ENCODE assay signal across 36 cellular contexts in genomic region chr1:231126181-231126580, GRCh38. TPM values are rescaled to one million over a fixed set of nuclear protein-coding genes. Genes with fewer than 3 reads are reported as not detected.
"Had no signal": no experiment of that assay in that cellular context is flagged by ENCODE, and none has a peak within 500 bp of the region (broad histone marks: within the 10 kb centered on the region; RNA-seq: fewer than 3 reads in every experiment).

No MANE protein-coding gene starts in this region.

- H3K36me3 Mint-ChIP-seq: activated CD4-positive, alpha-beta memory T cell treated with anti-CD3 and anti-CD28 coated beads for 36 hours; activated naive CD4-positive, alpha-beta T cell treated with anti-CD3 and anti-CD28 coated beads, Interleukin-2, amount 50 U/mL, for 72 hours; activated naive CD8-positive, alpha-beta T cell treated with anti-CD3 and anti-CD28 coated beads for 36 hours had no signal

- H3K27ac Mint-ChIP-seq: activated B cell treated with CpG ODN at 0.5 μM for 24 hours; activated CD4-positive, alpha-beta memory T cell treated with anti-CD3 and anti-CD28 coated beads for 36 hours; activated CD4-positive, alpha-beta T cell treated with anti-CD3 and anti-CD28 coated beads, Interleukin-2, amount 10 ng/mL, durations not matched to agents 24 days and 14 days; activated CD8-positive, alpha-beta T cell treated with anti-CD3 and anti-CD28 coated beads for 36 hours; activated naive CD4-positive, alpha-beta T cell treated with anti-CD3 and anti-CD28 coated beads for 36 hours; activated naive CD4-positive, alpha-beta T cell treated with anti-CD3 and anti-CD28 coated beads, Interleukin-2, amount 50 U/mL, for 72 hours; activated naive CD8-positive, alpha-beta T cell treated with anti-CD3 and anti-CD28 coated beads for 36 hours; activated T-cell treated with anti-CD3 and anti-CD28 coated beads, Interleukin-2, amount 50 U/mL, for 72 hours; activated T-helper 1 cell treated with anti-CD3 and anti-CD28 coated beads, Interleukin-12 subunit alpha, Interleukin-12 subunit beta, Interleukin-2, Interleukin-4 antibody, amounts not matched to agents 30 ng/mL and 10 ng/mL and 1 ng/mL, durations not matched to agents 14 hours and 24 hours and 36 hours; activated T-helper 17 cell treated with anti-CD3 and anti-CD28 coated beads, Interleukin-2, amount 50 U/mL, for 72 hours; T-helper 1 cell treated with Interleukin-12 subunit alpha and Interleukin-12 subunit beta and Interleukin-4 antibody, amounts not matched to agents 30 μg/mL and 1 μg/mL, for 36 hours; T-helper 2 cell treated with Interferon-gamma antibody and Interleukin-4, amounts not matched to agents 5 μg/mL and 100 μg/mL, for 36 hours had no signal

- H3K27ac ChIP-seq: adrenal gland, VCaP had no signal

- H3K4me1 ChIP-seq: adrenal gland had no signal

- DNase-seq: activated B cell treated with CpG ODN at 0.5 μM for 24 hours; activated CD4-positive, alpha-beta memory T cell treated with anti-CD3 and anti-CD28 coated beads for 36 hours; activated CD4-positive, alpha-beta T cell treated with anti-CD3 and anti-CD28 coated beads for 4 hours; activated CD4-positive, alpha-beta T cell treated with anti-CD3 and anti-CD28 coated beads, Interleukin-2, amount 10 ng/mL, durations not matched to agents 24 days and 14 days; activated CD4-positive, alpha-beta T cell treated with anti-CD3 and anti-CD28 coated beads, Interleukin-2, amount 50 U/mL, for 1 hour; activated CD4-positive, alpha-beta T cell treated with anti-CD3 and anti-CD28 coated beads, Interleukin-2, amount 50 U/mL, for 4 hours; activated CD4-positive, CD25-positive, alpha-beta regulatory T cell treated with anti-CD3 and anti-CD28 coated beads, Interleukin-2, amount 50 U/mL, for 72 hours; activated CD8-positive, alpha-beta memory T cell treated with anti-CD3 and anti-CD28 coated beads, Interleukin-2, amount 50 U/mL, for 4 hours; activated CD8-positive, alpha-beta T cell treated with anti-CD3 and anti-CD28 coated beads for 36 hours; activated effector memory CD4-positive, alpha-beta T cell treated with anti-CD3 and anti-CD28 coated beads, Interleukin-2, amount 50 U/mL, for 16 hours; activated gamma-delta T cell treated with Interleukin-2 at 50 U/mL for 16 hours; activated naive CD4-positive, alpha-beta T cell; activated naive CD4-positive, alpha-beta T cell treated with anti-CD3 and anti-CD28 coated beads for 36 hours; activated naive CD4-positive, alpha-beta T cell treated with anti-CD3 and anti-CD28 coated beads, Interleukin-2, amount 50 U/mL, for 16 hours; activated naive CD8-positive, alpha-beta T cell treated with anti-CD3 and anti-CD28 coated beads for 36 hours; activated T-cell treated with anti-CD3 and anti-CD28 coated beads for 4 hours; activated T-cell treated with anti-CD3 and anti-CD28 coated beads, Interleukin-2, amount 50 U/mL, for 1 hour; activated T-cell treated with anti-CD3 and anti-CD28 coated beads, Interleukin-2, amount 50 U/mL, for 4 hours; activated T-cell treated with anti-CD3 and anti-CD28 coated beads, Interleukin-2, amount 50 U/mL, for 72 hours; adrenal gland; amniotic stem cell; aorta; central memory CD4-positive, alpha-beta T cell; T-helper 1 cell; T-helper 2 cell; T-helper 9 cell had no signal

- H3K4me3 ChIP-seq: adrenal gland, body of pancreas had no signal

- FAIRE-seq: astrocyte, TTC549 had no signal

- H3K4me1 Mint-ChIP-seq: activated B cell treated with CpG ODN at 0.5 μM for 24 hours; activated CD4-positive, alpha-beta T cell treated with anti-CD3 and anti-CD28 coated beads, Interleukin-2, amount 10 ng/mL, durations not matched to agents 24 days and 14 days; activated naive CD8-positive, alpha-beta T cell treated with anti-CD3 and anti-CD28 coated beads for 36 hours; activated T-helper 17 cell treated with anti-CD3 and anti-CD28 coated beads, Interleukin-2, amount 50 U/mL, for 72 hours had no signal

- H3K36me3 ChIP-seq: adrenal gland had no signal

- H3K9me3 ChIP-seq: adrenal gland, body of pancreas had no signal

- H3K9me3 Mint-ChIP-seq: activated B cell treated with CpG ODN at 0.5 μM for 24 hours; activated CD4-positive, alpha-beta memory T cell treated with anti-CD3 and anti-CD28 coated beads for 36 hours; activated CD4-positive, alpha-beta T cell treated with anti-CD3 and anti-CD28 coated beads, Interleukin-2, amount 10 ng/mL, durations not matched to agents 24 days and 14 days; activated CD8-positive, alpha-beta T cell treated with anti-CD3 and anti-CD28 coated beads for 36 hours; activated naive CD8-positive, alpha-beta T cell treated with anti-CD3 and anti-CD28 coated beads for 36 hours; activated T-cell treated with anti-CD3 and anti-CD28 coated beads, Interleukin-2, amount 50 U/mL, for 4 hours; activated T-helper 1 cell treated with anti-CD3 and anti-CD28 coated beads, Interleukin-12 subunit alpha, Interleukin-12 subunit beta, Interleukin-2, Interleukin-4 antibody, amounts not matched to agents 30 ng/mL and 10 ng/mL and 1 ng/mL, durations not matched to agents 14 hours and 24 hours and 36 hours; activated T-helper 17 cell treated with anti-CD3 and anti-CD28 coated beads, Interleukin-2, amount 50 U/mL, for 72 hours; T-helper 1 cell treated with Interleukin-12 subunit alpha and Interleukin-12 subunit beta and Interleukin-4 antibody, amounts not matched to agents 30 μg/mL and 1 μg/mL, for 36 hours had no signal

- ATAC-seq: activated CD8-positive, alpha-beta T cell treated with anti-CD3 and anti-CD28 coated beads for 36 hours; activated naive CD4-positive, alpha-beta T cell treated with anti-CD3 and anti-CD28 coated beads, Interleukin-2, amount 50 U/mL, for 72 hours; activated T-cell treated with anti-CD3 and anti-CD28 coated beads, Interleukin-2, amount 50 U/mL, for 4 hours; activated T-cell treated with anti-CD3 and anti-CD28 coated beads, Interleukin-2, amount 50 U/mL, for 72 hours; activated T-helper 17 cell treated with anti-CD3 and anti-CD28 coated beads, Interleukin-2, amount 50 U/mL, for 72 hours; body of pancreas had no signal

- H3K27me3 ChIP-seq: adrenal gland, body of pancreas had no signal

- H3K4me3 Mint-ChIP-seq: activated B cell treated with CpG ODN at 0.5 μM for 24 hours; activated CD4-positive, alpha-beta memory T cell treated with anti-CD3 and anti-CD28 coated beads for 36 hours; activated CD4-positive, alpha-beta T cell treated with anti-CD3 and anti-CD28 coated beads, Interleukin-2, amount 10 ng/mL, durations not matched to agents 24 days and 14 days; activated CD8-positive, alpha-beta T cell treated with anti-CD3 and anti-CD28 coated beads for 36 hours; activated naive CD4-positive, alpha-beta T cell treated with anti-CD3 and anti-CD28 coated beads for 36 hours; activated naive CD8-positive, alpha-beta T cell treated with anti-CD3 and anti-CD28 coated beads for 36 hours; activated T-cell treated with anti-CD3 and anti-CD28 coated beads, Interleukin-2, amount 50 U/mL, for 4 hours; activated T-cell treated with anti-CD3 and anti-CD28 coated beads, Interleukin-2, amount 50 U/mL, for 72 hours; activated T-helper 1 cell treated with anti-CD3 and anti-CD28 coated beads, Interleukin-12 subunit alpha, Interleukin-12 subunit beta, Interleukin-2, Interleukin-4 antibody, amounts not matched to agents 30 ng/mL and 10 ng/mL and 1 ng/mL, durations not matched to agents 14 hours and 24 hours and 36 hours; activated T-helper 17 cell treated with anti-CD3 and anti-CD28 coated beads, Interleukin-2, amount 50 U/mL, for 72 hours; T-helper 1 cell treated with Interleukin-12 subunit alpha and Interleukin-12 subunit beta and Interleukin-4 antibody, amounts not matched to agents 30 μg/mL and 1 μg/mL, for 36 hours; T-helper 2 cell treated with Interferon-gamma antibody and Interleukin-4, amounts not matched to agents 5 μg/mL and 100 μg/mL, for 36 hours had no signal

RNA-seq across cellular contexts. Expression of gene TRIM67, which starts 35.7 kb away (rescaled TPM):
- total RNA-seq: activated B cell treated with CpG ODN at 0.5 μM for 24 hours; activated CD4-positive, alpha-beta memory T cell treated with anti-CD3 and anti-CD28 coated beads for 36 hours; activated CD4-positive, alpha-beta T cell treated with anti-CD3 and anti-CD28 coated beads, Interleukin-2, amount 10 ng/mL, durations not matched to agents 24 days and 14 days; activated CD8-positive, alpha-beta memory T cell treated with anti-CD3 and anti-CD28 coated beads for 36 hours; activated CD8-positive, alpha-beta T cell treated with anti-CD3 and anti-CD28 coated beads for 36 hours; activated naive CD4-positive, alpha-beta T cell treated with anti-CD3 and anti-CD28 coated beads for 36 hours; activated naive CD8-positive, alpha-beta T cell treated with anti-CD3 and anti-CD28 coated beads for 36 hours; activated T-cell treated with anti-CD3 and anti-CD28 coated beads, Interleukin-2, amount 50 U/mL, for 4 hours; activated T-helper 1 cell treated with anti-CD3 and anti-CD28 coated beads, Interleukin-12 subunit alpha, Interleukin-12 subunit beta, Interleukin-2, Interleukin-4 antibody, amounts not matched to agents 30 ng/mL and 10 ng/mL and 1 ng/mL, durations not matched to agents 14 hours and 24 hours and 36 hours; activated T-helper 17 cell treated with anti-CD3 and anti-CD28 coated beads, Interleukin-2, amount 50 U/mL, for 72 hours; aorta had no signal
